Comparison of ENCODE assay signal across 1 cellular context in genomic region chr2:237497820-237498128, GRCh38.
TF ChIP-seq lines count a peak whose summit lies in the region.

No MANE protein-coding gene starts in this region.

TF ChIP-seq in HepG2, 621 proteins besides CTCF, POLR2A, EP300 and RAD21:
- TF ChIP-seq, protein P1, sequence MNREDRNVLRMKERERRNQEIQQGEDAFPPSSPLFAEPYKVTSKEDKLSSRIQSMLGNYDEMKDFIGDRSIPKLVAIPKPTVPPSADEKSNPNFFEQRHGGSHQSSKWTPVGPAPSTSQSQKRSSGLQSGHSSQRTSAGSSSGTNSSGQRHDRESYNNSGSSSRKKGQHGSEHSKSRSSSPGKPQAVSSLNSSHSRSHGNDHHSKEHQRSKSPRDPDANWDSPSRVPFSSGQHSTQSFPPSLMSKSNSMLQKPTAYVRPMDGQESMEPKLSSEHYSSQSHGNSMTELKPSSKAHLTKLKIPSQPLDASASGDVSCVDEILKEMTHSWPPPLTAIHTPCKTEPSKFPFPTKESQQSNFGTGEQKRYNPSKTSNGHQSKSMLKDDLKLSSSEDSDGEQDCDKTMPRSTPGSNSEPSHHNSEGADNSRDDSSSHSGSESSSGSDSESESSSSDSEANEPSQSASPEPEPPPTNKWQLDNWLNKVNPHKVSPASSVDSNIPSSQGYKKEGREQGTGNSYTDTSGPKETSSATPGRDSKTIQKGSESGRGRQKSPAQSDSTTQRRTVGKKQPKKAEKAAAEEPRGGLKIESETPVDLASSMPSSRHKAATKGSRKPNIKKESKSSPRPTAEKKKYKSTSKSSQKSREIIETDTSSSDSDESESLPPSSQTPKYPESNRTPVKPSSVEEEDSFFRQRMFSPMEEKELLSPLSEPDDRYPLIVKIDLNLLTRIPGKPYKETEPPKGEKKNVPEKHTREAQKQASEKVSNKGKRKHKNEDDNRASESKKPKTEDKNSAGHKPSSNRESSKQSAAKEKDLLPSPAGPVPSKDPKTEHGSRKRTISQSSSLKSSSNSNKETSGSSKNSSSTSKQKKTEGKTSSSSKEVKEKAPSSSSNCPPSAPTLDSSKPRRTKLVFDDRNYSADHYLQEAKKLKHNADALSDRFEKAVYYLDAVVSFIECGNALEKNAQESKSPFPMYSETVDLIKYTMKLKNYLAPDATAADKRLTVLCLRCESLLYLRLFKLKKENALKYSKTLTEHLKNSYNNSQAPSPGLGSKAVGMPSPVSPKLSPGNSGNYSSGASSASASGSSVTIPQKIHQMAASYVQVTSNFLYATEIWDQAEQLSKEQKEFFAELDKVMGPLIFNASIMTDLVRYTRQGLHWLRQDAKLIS (CRISPR knock-in tag; IDR thresholded peaks at IDR 0.05): no peak
- TF ChIP-seq TSC22D2 (CRISPR knock-in tag; IDR thresholded peaks at IDR 0.05; ENCODE audit: borderline replicate concordance) (no peak), YEATS4 (CRISPR knock-in tag; IDR thresholded peaks at IDR 0.05; ENCODE audit: borderline replicate concordance) (no peak), HNF1B (CRISPR knock-in tag; IDR thresholded peaks at IDR 0.05) (no peak), SP5 (CRISPR knock-in tag; IDR thresholded peaks at IDR 0.05; ENCODE audit: borderline replicate concordance, low read depth) (no peak), ZNF781 (CRISPR knock-in tag; IDR thresholded peaks at IDR 0.05; ENCODE audit: borderline replicate concordance, not compliant biosample characterization) (no peak), ZSCAN21 (CRISPR knock-in tag; IDR thresholded peaks at IDR 0.05; ENCODE audit: borderline replicate concordance) (no peak), ZFP91 (CRISPR knock-in tag; IDR thresholded peaks at IDR 0.05; ENCODE audit: borderline replicate concordance) (no peak), EHMT2 (IDR thresholded peaks at IDR 0.05; ENCODE audit: borderline replicate concordance, low read depth, low read length) (no peak)
- TF ChIP-seq, protein P2, sequence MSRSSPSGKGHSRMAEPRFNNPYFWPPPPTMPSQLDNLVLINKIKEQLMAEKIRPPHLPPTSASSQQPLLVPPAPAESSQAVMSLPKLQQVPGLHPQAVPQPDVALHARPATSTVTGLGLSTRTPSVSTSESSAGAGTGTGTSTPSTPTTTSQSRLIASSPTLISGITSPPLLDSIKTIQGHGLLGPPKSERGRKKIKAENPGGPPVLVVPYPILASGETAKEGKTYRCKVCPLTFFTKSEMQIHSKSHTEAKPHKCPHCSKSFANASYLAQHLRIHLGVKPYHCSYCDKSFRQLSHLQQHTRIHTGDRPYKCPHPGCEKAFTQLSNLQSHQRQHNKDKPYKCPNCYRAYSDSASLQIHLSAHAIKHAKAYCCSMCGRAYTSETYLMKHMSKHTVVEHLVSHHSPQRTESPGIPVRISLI (CRISPR knock-in tag; IDR thresholded peaks at IDR 0.05; ENCODE audit: borderline replicate concordance): no peak
- TF ChIP-seq, protein P3, sequence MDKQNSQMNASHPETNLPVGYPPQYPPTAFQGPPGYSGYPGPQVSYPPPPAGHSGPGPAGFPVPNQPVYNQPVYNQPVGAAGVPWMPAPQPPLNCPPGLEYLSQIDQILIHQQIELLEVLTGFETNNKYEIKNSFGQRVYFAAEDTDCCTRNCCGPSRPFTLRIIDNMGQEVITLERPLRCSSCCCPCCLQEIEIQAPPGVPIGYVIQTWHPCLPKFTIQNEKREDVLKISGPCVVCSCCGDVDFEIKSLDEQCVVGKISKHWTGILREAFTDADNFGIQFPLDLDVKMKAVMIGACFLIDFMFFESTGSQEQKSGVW (CRISPR knock-in tag; IDR thresholded peaks at IDR 0.05; ENCODE audit: borderline replicate concordance): no peak
